21 cellular contexts compared by ENCODE assay signal in genomic region chr16:64152010-64152767, GRCh38.
DNase-seq lines count a peak whose midpoint lies in the region; ATAC-seq and FAIRE-seq lines count a peak whose summit lies in the region.
"Had no signal": no experiment of that assay in that cellular context is flagged by ENCODE, and none has a peak within 500 bp of the region (broad histone marks: within the 10 kb centered on the region; RNA-seq: fewer than 3 reads in every experiment).

No MANE protein-coding gene starts in this region.

- DNase-seq in left ventricle myocardium superior (no peak), cardiac septum (ENCODE audit: low spot score) (no peak), SK-MEL-5 (ENCODE audit: low read depth, low spot score) (peak; percentile 86), fibroblast of the conjunctiva (ENCODE audit: low read depth) (peak; percentile 50), urothelium cell line (ENCODE audit: low spot score) (no peak), DMS53 treated with DMSO at 0.1 percent for 48 hours (lab: John Stamatoyannopoulos, UW; ENCODE audit: unreplicated experiment) (no peak), NCI-H146 (lab: John Stamatoyannopoulos, UW) (no peak)
- DNase-seq: activated CD4-positive, alpha-beta T cell treated with anti-CD3 and anti-CD28 coated beads, Interleukin-2, amount 50 U/mL, for 4 hours; activated naive CD4-positive, alpha-beta T cell treated with anti-CD3 and anti-CD28 coated beads, Interleukin-2, amount 50 U/mL, for 16 hours; activated T-cell treated with anti-CD3 and anti-CD28 coated beads, Interleukin-2, amount 50 U/mL, for 24 hours; body of pancreas; immature natural killer cell; MV-4-11; psoas muscle; stimulated activated CD4-positive, alpha-beta T cell treated with anti-CD3 and anti-CD28 coated beads, Interleukin-12 subunit alpha, Interleukin-12 subunit beta, amount 100 ng/mL, for 4 hours; tibial artery had no signal

- intact Hi-C loops in left ventricle myocardium superior (cut with micrococcal nuclease) (no loop called here), cardiac septum (cut with DNase I) (no loop called here)

- in situ Hi-C loops in SK-MEL-5 (cut with HindIII; ENCODE audit: low pct_unique_long_range_greater_than_20kb, low sequenced_read_pairs): no loop called here

- peak; percentile 64 for ATAC-seq in left ventricle myocardium superior
- no peak for ATAC-seq in HG02884 (IDR thresholded peaks at IDR 0.05; ENCODE audit: unreplicated experiment)
- ATAC-seq: A549; body of pancreas; GM23338; natural killer cell treated with Interleukin-12 subunit alpha and Interleukin-12 subunit beta and Interleukin-15 and Interleukin-18, amount 100 ng/mL, for 72 hours; psoas muscle; stimulated activated memory B cell treated with anti-CD40 and anti-IgM and Interleukin-4, amounts not matched to agents 10 μg/mL and 1 μg/mL and 100 μg/mL, for 72 hours had no signal

- no peak for FAIRE-seq in urothelium cell line (lab: Jason Lieb, UNC)
- FAIRE-seq: A549 had no signal

Comparison
In these comparisons a context has a peak if more than half of its experiments do, and no peak if none do; other contexts are left out.
1. DNase-seq: peak in SK-MEL-5 (single experiment) and fibroblast of the conjunctiva (single experiment); none in left ventricle myocardium superior (single experiment), cardiac septum (single experiment), urothelium cell line (single experiment), DMS53 treated with DMSO at 0.1 percent for 48 hours (single experiment) and NCI-H146 (single experiment).